In the genomic region with DNA sequence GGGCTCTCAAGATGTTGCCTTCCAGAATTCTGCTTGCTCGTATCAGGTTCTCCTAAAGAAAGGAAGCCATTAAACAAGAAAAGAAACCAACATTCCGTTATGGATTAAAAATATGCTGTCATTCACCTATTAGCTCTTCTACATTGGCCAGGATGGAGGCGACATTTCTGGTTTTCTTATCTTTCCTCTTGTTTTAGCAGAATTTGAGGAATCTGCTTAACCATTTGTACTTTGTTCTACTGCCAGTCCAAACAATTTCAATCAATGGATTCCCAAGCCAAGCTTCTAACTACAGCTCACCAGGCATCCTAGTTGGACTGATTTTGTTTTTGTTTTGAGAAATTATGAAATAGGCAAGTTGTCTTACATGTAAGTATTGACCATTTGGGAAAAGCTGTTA, we compare ENCODE assay signal across 19 cellular contexts.
"Had no signal": no experiment of that assay in that cellular context is flagged by ENCODE, and none has a peak within 500 bp of the region (broad histone marks: within the 10 kb centered on the region; RNA-seq: fewer than 3 reads in every experiment).

No MANE protein-coding gene starts in this region.

- DNase-seq: effector memory CD8-positive, alpha-beta T cell; foreskin fibroblast; glutamatergic neuron; islet precursor cell; left lung; lower lobe of right lung; naive B cell; posterior cingulate gyrus; sigmoid colon; stimulated activated CD4-positive, alpha-beta T cell treated with anti-CD3 and anti-CD28 coated beads, Interleukin-2, amount 100 ng/mL, for 24 hours; stimulated activated naive CD4-positive, alpha-beta T cell; stomach; substantia nigra; transverse colon had no signal

- H3K4me1 ChIP-seq: left lung had no signal

- H3K9me3 ChIP-seq: esophagus muscularis mucosa, gastroesophageal sphincter, left lung, lower lobe of right lung, sigmoid colon, stomach, thoracic aorta, transverse colon had no signal

- H3K27ac ChIP-seq: epithelial cell of prostate, gastroesophageal sphincter, left lung, lower lobe of right lung, sigmoid colon, skin epidermis, stomach, thoracic aorta, transverse colon had no signal

- H3K27me3 ChIP-seq: esophagus muscularis mucosa, gastroesophageal sphincter, left lung, sigmoid colon, stomach, transverse colon had no signal

- H3K4me3 ChIP-seq: esophagus muscularis mucosa, gastroesophageal sphincter, left lung, lower lobe of right lung, sigmoid colon, skin epidermis, stomach, thoracic aorta, transverse colon had no signal

- H3K36me3 ChIP-seq: esophagus muscularis mucosa, gastroesophageal sphincter, left lung, lower lobe of right lung, sigmoid colon, stomach, thoracic aorta, transverse colon had no signal
